ENCODE assay signal across 8 cellular contexts in genomic region chr18:77086034-77086433, GRCh38. TPM values are rescaled to one million over a fixed set of nuclear protein-coding genes. Genes with fewer than 3 reads are reported as not detected.
DNase-seq lines count a peak whose midpoint lies in the region; ATAC-seq and TF ChIP-seq lines count a peak whose summit lies in the region.

No MANE protein-coding gene starts in this region.

- H3K4me3 ChIP-seq in H7 (ENCODE audit: insufficient read depth, low read depth, low read length): no peak overlapping the region

- no peaks in the 10 kb centered on the region for H3K36me3 ChIP-seq in H7 (replicated peaks; ENCODE audit: control insufficient read depth, insufficient read depth, low read length)

- H3K9me3 Mint-ChIP-seq in HFFc6: no peaks in the 10 kb centered on the region
- no peaks in the 10 kb centered on the region for H3K9me3 Mint-ChIP-seq in naive B cell

- H3K4me3 Mint-ChIP-seq in HFFc6: peak overlapping the region; percentile 77; the same call in 1 of the 2 replicates
- H3K4me3 Mint-ChIP-seq in naive B cell: no peak overlapping the region

- H3K27me3 ChIP-seq in H7 (ENCODE audit: control insufficient read depth, insufficient read depth, low read length): no peaks in the 10 kb centered on the region; the same call in 1 of the 2 replicates

- peaks cover 30% of the 10 kb centered on the region for H3K4me1 Mint-ChIP-seq in HFFc6 (ENCODE audit: low read depth)
- H3K4me1 Mint-ChIP-seq in naive B cell: peaks cover 44 to 72% (median 51%) of the 10 kb centered on the region in 3 donors

- TF ChIP-seq CTCF in AG09319 (IDR thresholded peaks at IDR 0.05; ENCODE audit: low read depth, low read length): no peak
- no peak for TF ChIP-seq CTCF in HFFc6 (IDR thresholded peaks at IDR 0.05)

- no peaks in the 10 kb centered on the region for H3K36me3 Mint-ChIP-seq in HFFc6 (ENCODE audit: low read depth)
- H3K36me3 Mint-ChIP-seq in naive B cell: no peaks in the 10 kb centered on the region

- ATAC-seq in naive B cell (ENCODE audit: low read depth in 2 of 2): no peak

- H3K27me3 Mint-ChIP-seq in HFFc6 (ENCODE audit: insufficient read depth): no peaks in the 10 kb centered on the region; the same call in none of the 2 replicates
- H3K27me3 Mint-ChIP-seq in naive B cell: no peaks in the 10 kb centered on the region

- H3K27ac Mint-ChIP-seq in HFFc6: peak overlapping the region; percentile 3; the same call in 1 of the 2 replicates
- peak overlapping the region in 4 of 6 donors; percentile 10 to 96 (median 54) for H3K27ac Mint-ChIP-seq in naive B cell

- DNase-seq in AG09319 (ENCODE audit: extremely low read depth, low read depth) (peak; percentile 90), HFFc6 (peak; percentile 79), dedifferentiated amniotic fluid mesenchymal stem cell (ENCODE audit: extremely low spot score) (peak; percentile 53), naive B cell (no peak), H7 (no peak), GOT3 (lab: John Stamatoyannopoulos, UW) (no peak), OCI-M1 (lab: John Stamatoyannopoulos, UW) (no peak)
- no peak for DNase-seq in stimulated activated CD8-positive, alpha-beta memory T cell treated with anti-CD3 and anti-CD28 coated beads, Interleukin-4, amount 100 ng/mL, for 48 hours

RNA-seq across cellular contexts. Expression of gene MBP, which starts 46.5 kb away (rescaled TPM):
- under 1 TPM in 5 of 6 experiments, not detected in 1; 0.05 to 0.23 (median 0.12) TPM for total RNA-seq in HFFc6 (2021; fragmentation: NEBNext Ultra II Directional; extraction: Animal tissue kit (Norgen Biotek cat#: 25700))
- polyA plus RNA-seq in naive B cell (ENCODE audit: low read depth in 6 of 6): 10 to 100 TPM; 35.4 to 69.2 (median 66.6) TPM
- 4.5 and 8.6 TPM in 2 replicates for total RNA-seq in H7 (2014; rRNA removed; shearing (Covaris generic))

Comparison
In these comparisons a context has a peak if more than half of its experiments do, and no peak if none do; other contexts are left out.
1. DNase-seq: peak in AG09319 (single experiment), HFFc6 (single experiment) and dedifferentiated amniotic fluid mesenchymal stem cell (single experiment); none in naive B cell (single experiment), H7 (single experiment), GOT3 (single experiment), OCI-M1 (single experiment) and stimulated activated CD8-positive, alpha-beta memory T cell treated with anti-CD3 and anti-CD28 coated beads, Interleukin-4, amount 100 ng/mL, for 48 hours (single experiment).